Comparison of ENCODE assay signal across 8 cellular contexts in the genomic region with DNA sequence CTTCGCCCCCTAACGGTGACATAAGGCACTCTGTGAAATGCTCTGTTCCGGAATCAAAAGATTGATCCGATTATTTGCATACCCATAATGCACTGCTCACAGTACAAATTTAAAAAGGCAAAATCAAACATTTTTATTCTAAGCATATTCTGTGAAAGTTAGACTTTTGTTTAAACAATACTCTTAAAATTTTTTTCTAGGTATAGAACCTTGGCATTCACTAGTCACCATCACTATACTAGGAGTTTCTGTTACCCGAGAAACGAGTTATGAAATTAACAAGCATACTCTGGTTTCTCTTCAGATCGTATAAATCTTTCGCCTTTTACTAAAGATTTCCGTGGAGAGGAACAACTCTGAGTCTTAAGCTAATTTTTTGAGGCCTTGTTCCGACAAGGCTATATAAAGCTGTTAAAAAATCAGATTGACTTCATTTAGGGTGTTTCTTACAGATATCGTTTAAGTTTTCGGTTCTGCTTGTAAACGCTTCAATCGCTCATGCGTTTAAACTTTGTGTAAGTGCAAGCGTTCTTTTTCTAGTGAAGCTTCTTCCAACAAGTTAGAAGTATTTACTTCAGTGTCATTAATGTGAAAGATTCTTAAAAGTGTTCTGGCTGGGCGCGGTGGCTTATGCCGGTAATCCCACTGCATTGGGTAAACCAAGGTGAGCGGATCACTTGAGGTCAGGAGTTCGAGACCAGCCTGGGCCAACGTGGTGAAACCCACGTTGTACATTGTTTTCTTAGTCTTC. TPM values are rescaled to one million over a fixed set of nuclear protein-coding genes. Genes with fewer than 3 reads are reported as not detected.
A peak's percentile ranks its signal among the peaks of the same experiment; 100 is the strongest.
DNase-seq lines count a peak whose midpoint lies in the region; ATAC-seq, FAIRE-seq and TF ChIP-seq lines count a peak whose summit lies in the region.

A gene (plus strand): TSS at position 285 of the 751 bp plus-strand sequence.

- no peaks in the 10 kb centered on the region for H3K36me3 ChIP-seq in left ventricle myocardium inferior

- FAIRE-seq in urothelium cell line (lab: Jason Lieb, UNC): no peak

- H3K27ac ChIP-seq in left ventricle myocardium inferior (replicated peaks): peak within 1 kb of the TSS; percentile 99

- H3K4me1 ChIP-seq in left ventricle myocardium inferior: peaks cover 15% of the 10 kb centered on the region

- H3K4me3 ChIP-seq in left ventricle myocardium inferior: peak within 1 kb of the TSS; percentile 75

- intact Hi-C loops in left ventricle myocardium inferior (cut with micrococcal nuclease): no loop called here

- ATAC-seq in HG02623 (IDR thresholded peaks at IDR 0.05; ENCODE audit: unreplicated experiment): peak; percentile 59

- no peaks in the 10 kb centered on the region for H3K27me3 ChIP-seq in left ventricle myocardium inferior (ENCODE audit: low read depth)

- no peaks in the 10 kb centered on the region for H3K9me3 ChIP-seq in left ventricle myocardium inferior (replicated peaks)

- DNase-seq in NCI-H1105 (lab: John Stamatoyannopoulos, UW) (peak; percentile 92), SW 1271 (lab: John Stamatoyannopoulos, UW) (peak; percentile 100), amniotic epithelial cell (ENCODE audit: low read depth) (peak; percentile 97), left ventricle myocardium inferior (peak; percentile 27), progenitor cell of endocrine pancreas (ENCODE audit: low spot score, unreplicated experiment) (peak; percentile 53), urothelium cell line (ENCODE audit: low spot score) (peak; percentile 91)

- no peaks in the 10 kb centered on the region for H3K36me3 Mint-ChIP-seq in progenitor cell of endocrine pancreas (ENCODE audit: insufficient read depth)

- TF ChIP-seq CTCF in GM12873 (IDR thresholded peaks at IDR 0.05; ENCODE audit: insufficient read depth, low read depth, low read length, missing control alignments): peak; percentile 79
- TF ChIP-seq CTCF in left ventricle myocardium inferior (IDR thresholded peaks at IDR 0.05; ENCODE audit: borderline replicate concordance): peak; percentile 94
- peak; percentile 90 for TF ChIP-seq CTCF in progenitor cell of endocrine pancreas (IDR thresholded peaks at IDR 0.05; ENCODE audit: unreplicated experiment)

- H3K9me3 Mint-ChIP-seq in progenitor cell of endocrine pancreas (ENCODE audit: low read depth): no peaks in the 10 kb centered on the region

- peak within 1 kb of the TSS; percentile 78 for H3K4me3 Mint-ChIP-seq in progenitor cell of endocrine pancreas (ENCODE audit: low read depth)

- peak within 1 kb of the TSS; percentile 100 for H3K27ac Mint-ChIP-seq in progenitor cell of endocrine pancreas

- no peaks in the 10 kb centered on the region for H3K27me3 Mint-ChIP-seq in progenitor cell of endocrine pancreas

- H3K4me1 Mint-ChIP-seq in progenitor cell of endocrine pancreas (ENCODE audit: low read depth): peaks cover 3% of the 10 kb centered on the region

RNA-seq across cellular contexts. Expression of the gene that starts here (rescaled TPM):
- total RNA-seq in left ventricle myocardium inferior: 40.3 TPM
- 41.3 and 48.7 TPM in 2 replicates for total RNA-seq in progenitor cell of endocrine pancreas

Comparison
In these comparisons a context has a peak if more than half of its experiments do, and no peak if none do; other contexts are left out.
1. Peak in every context shown above with its lines: DNase-seq, ATAC-seq, H3K4me3 ChIP-seq and H3K27ac ChIP-seq.
2. DNase-seq: peak in every context shown above with its lines; median percentile 100 in SW 1271; 97 in amniotic epithelial cell; 92 in NCI-H1105; 91 in urothelium cell line; 53 in progenitor cell of endocrine pancreas; 27 in left ventricle myocardium inferior.